13 cellular contexts compared by ENCODE assay signal in genomic region chr10:43299579-43299978, GRCh38. TPM values are rescaled to one million over a fixed set of nuclear protein-coding genes. Genes with fewer than 3 reads are reported as not detected.
DNase-seq lines count a peak whose midpoint lies in the region; ATAC-seq and TF ChIP-seq lines count a peak whose summit lies in the region.
"Had no signal": no experiment of that assay in that cellular context is flagged by ENCODE, and none has a peak within 500 bp of the region (broad histone marks: within the 10 kb centered on the region; RNA-seq: fewer than 3 reads in every experiment).

No MANE protein-coding gene starts in this region.

- no peak overlapping the region for H3K4me3 Mint-ChIP-seq in activated CD4-positive, alpha-beta T cell treated with anti-CD3 and anti-CD28 coated beads for 36 hours
- peak overlapping the region; percentile 46 to 55 for H3K4me3 Mint-ChIP-seq in activated T-cell treated with anti-CD3 and anti-CD28 coated beads, Interleukin-2, amount 50 U/mL, for 72 hours
- H3K4me3 Mint-ChIP-seq: activated B cell treated with CpG ODN at 0.5 μM for 24 hours had no signal

- peak overlapping the region; percentile 88 for H3K27ac Mint-ChIP-seq in activated CD4-positive, alpha-beta T cell treated with anti-CD3 and anti-CD28 coated beads for 36 hours
- H3K27ac Mint-ChIP-seq in activated T-cell treated with anti-CD3 and anti-CD28 coated beads, Interleukin-2, amount 50 U/mL, for 72 hours, result peak overlapping the region; percentile 78
- H3K27ac Mint-ChIP-seq: activated B cell treated with CpG ODN at 0.5 μM for 24 hours had no signal

- no peak for TF ChIP-seq CTCF in GM10248 (IDR thresholded peaks at IDR 0.05; ENCODE audit: control extremely low read depth, extremely low read depth, low read depth, missing control alignments)

- no peaks in the 10 kb centered on the region for H3K36me3 Mint-ChIP-seq in activated CD4-positive, alpha-beta T cell treated with anti-CD3 and anti-CD28 coated beads for 36 hours (ENCODE audit: low read depth)
- H3K36me3 Mint-ChIP-seq in activated T-cell treated with anti-CD3 and anti-CD28 coated beads, Interleukin-2, amount 50 U/mL, for 72 hours (ENCODE audit: insufficient read depth in 2 of 2), result peaks cover 0 to 3% of the 10 kb centered on the region in 2 donors

- ATAC-seq in activated CD4-positive, alpha-beta T cell treated with anti-CD3 and anti-CD28 coated beads for 36 hours, result peak; percentile 91
- ATAC-seq in activated T-cell treated with anti-CD3 and anti-CD28 coated beads, Interleukin-2, amount 50 U/mL, for 72 hours (replicated peaks in 1 of 2), result peak; percentile 90 to 94
- ATAC-seq in stimulated activated naive CD8-positive, alpha-beta T cell treated with anti-CD3 and anti-CD28 coated beads, Interleukin-15, Interleukin-2, amounts not matched to agents 100 U/mL and 50 U/mL, for 24 hours, result peak; percentile 78
- no peak for ATAC-seq in HG02981 (IDR thresholded peaks at IDR 0.05; ENCODE audit: unreplicated experiment)
- ATAC-seq: gastroesophageal sphincter had no signal

- peaks cover 3% of the 10 kb centered on the region for H3K9me3 Mint-ChIP-seq in activated CD4-positive, alpha-beta T cell treated with anti-CD3 and anti-CD28 coated beads for 36 hours (ENCODE audit: low read depth)
- peaks cover 0 to 2% of the 10 kb centered on the region in 2 donors for H3K9me3 Mint-ChIP-seq in activated T-cell treated with anti-CD3 and anti-CD28 coated beads, Interleukin-2, amount 50 U/mL, for 72 hours
- H3K9me3 Mint-ChIP-seq: activated B cell treated with CpG ODN at 0.5 μM for 24 hours had no signal

- CTCF ChIA-PET in activated CD4-positive, alpha-beta T cell treated with anti-CD3 and anti-CD28 coated beads for 36 hours (lab: Charles Lee), result interaction anchor here (0.7 to 1.0 kb wide), 2 partner anchors 46 to 95 kb away, joined by 4 to 5 read pairs; no protein-coding TSS in a partner anchor
- CTCF ChIA-PET in GM10248 (lab: Yijun Ruan, JAX), result interaction anchor here (1.2 to 1.4 kb wide), 2 partner anchors 16 to 42 kb away, joined by 3 read pairs; no protein-coding TSS in a partner anchor

- peaks cover 33% of the 10 kb centered on the region for H3K4me1 Mint-ChIP-seq in activated CD4-positive, alpha-beta T cell treated with anti-CD3 and anti-CD28 coated beads for 36 hours
- H3K4me1 Mint-ChIP-seq in activated T-cell treated with anti-CD3 and anti-CD28 coated beads, Interleukin-2, amount 50 U/mL, for 72 hours (ENCODE audit: low read depth), result peaks cover 45% of the 10 kb centered on the region

- no peaks in the 10 kb centered on the region for H3K27me3 Mint-ChIP-seq in activated CD4-positive, alpha-beta T cell treated with anti-CD3 and anti-CD28 coated beads for 36 hours
- H3K27me3 Mint-ChIP-seq in activated T-cell treated with anti-CD3 and anti-CD28 coated beads, Interleukin-2, amount 50 U/mL, for 72 hours (ENCODE audit: low read depth), result peaks cover 18% of the 10 kb centered on the region

- POLR2A ChIA-PET in activated CD4-positive, alpha-beta T cell treated with anti-CD3 and anti-CD28 coated beads for 36 hours (lab: Charles Lee), result no interaction called here
- POLR2A ChIA-PET in GM10248 (lab: Yijun Ruan, JAX), result no interaction called here

- intact Hi-C loops in activated CD4-positive, alpha-beta T cell treated with anti-CD3 and anti-CD28 coated beads for 36 hours (cut with DNase I, micrococcal nuclease), result loop anchor here in 1 of 2 experiments (5.0 kb wide), 1 partner anchor 33 kb away; no protein-coding TSS in a partner anchor

- peak; percentile 77 for DNase-seq in activated CD4-positive, alpha-beta T cell treated with anti-CD3 and anti-CD28 coated beads for 36 hours
- DNase-seq in activated CD4-positive, alpha-beta T cell treated with anti-CD3 and anti-CD28 coated beads for 1 hour, result no peak
- DNase-seq in activated T-cell treated with anti-CD3 and anti-CD28 coated beads, Interleukin-2, amount 50 U/mL, for 72 hours, result peak; percentile 56 to 68
- peak; percentile 43 for DNase-seq in mesenteric fat pad (ENCODE audit: low spot score)
- peak; percentile 46 for DNase-seq in stimulated activated naive CD8-positive, alpha-beta T cell treated with anti-CD3 and anti-CD28 coated beads, Interleukin-15, Interleukin-2, amounts not matched to agents 100 U/mL and 50 U/mL, for 24 hours
- DNase-seq in NCI-H82 treated with DMSO at 0.1 percent for 48 hours (lab: John Stamatoyannopoulos, UW; ENCODE audit: unreplicated experiment), result no peak
- DNase-seq in GM10248 (ENCODE audit: extremely low spot score), result no peak
- DNase-seq: activated B cell treated with CpG ODN at 0.5 μM for 24 hours, NCI-H187, NCI-H774, upper lobe of left lung had no signal

RNA-seq across cellular contexts. Expression of gene RASGEF1A, which starts 32.7 kb away (rescaled TPM):
- total RNA-seq in activated CD4-positive, alpha-beta T cell treated with anti-CD3 and anti-CD28 coated beads for 36 hours, result under 1 TPM; 0.44 to 0.64 TPM
- 1 to 10 TPM; 1.7 TPM for total RNA-seq in activated T-cell treated with anti-CD3 and anti-CD28 coated beads, Interleukin-2, amount 50 U/mL, for 72 hours
- total RNA-seq in mesenteric fat pad, result 1.8 TPM

Comparison
In these comparisons a context has a peak if more than half of its experiments do, and no peak if none do; other contexts are left out.
1. DNase-seq: peak in activated CD4-positive, alpha-beta T cell treated with anti-CD3 and anti-CD28 coated beads for 36 hours (single experiment), activated T-cell treated with anti-CD3 and anti-CD28 coated beads, Interleukin-2, amount 50 U/mL, for 72 hours (2 of 2), mesenteric fat pad (single experiment) and stimulated activated naive CD8-positive, alpha-beta T cell treated with anti-CD3 and anti-CD28 coated beads, Interleukin-15, Interleukin-2, amounts not matched to agents 100 U/mL and 50 U/mL, for 24 hours (single experiment); none in activated CD4-positive, alpha-beta T cell treated with anti-CD3 and anti-CD28 coated beads for 1 hour (single experiment), NCI-H82 treated with DMSO at 0.1 percent for 48 hours (single experiment) and GM10248 (single experiment).